13 cellular contexts compared by ENCODE assay signal in genomic region chr10:60123172-60123571, GRCh38.
A peak's percentile ranks its signal among the peaks of the same experiment; 100 is the strongest.
DNase-seq lines count a peak whose midpoint lies in the region; ATAC-seq, FAIRE-seq and TF ChIP-seq lines count a peak whose summit lies in the region.
"Had no signal": no experiment of that assay in that cellular context is flagged by ENCODE, and none has a peak within 500 bp of the region (broad histone marks: within the 10 kb centered on the region; RNA-seq: fewer than 3 reads in every experiment).

No MANE protein-coding gene starts in this region.

- no peaks in the 10 kb centered on the region for H3K27me3 Mint-ChIP-seq in MCF 10A (ENCODE audit: insufficient read depth, unreplicated experiment)
- H3K27me3 Mint-ChIP-seq in activated CD8-positive, alpha-beta T cell treated with anti-CD3 and anti-CD28 coated beads, Interleukin-2, amount 10 ng/mL, durations not matched to agents 7 days and 5 days (ENCODE audit: low read depth): no peaks in the 10 kb centered on the region

- H3K4me3 ChIP-seq in breast epithelium: no peak overlapping the region
- no peak overlapping the region for H3K4me3 ChIP-seq in epithelial cell of esophagus (ENCODE audit: low read length)
- H3K4me3 ChIP-seq in lower lobe of right lung: no peak overlapping the region
- H3K4me3 ChIP-seq: colonic mucosa had no signal

- POLR2A ChIA-PET in MCF 10A (lab: Yijun Ruan, JAX): interaction anchor here (0.7 to 2.8 kb wide), 7 partner anchors 9 to 317 kb away, joined by 3 to 44 read pairs (median 3); no protein-coding TSS in a partner anchor
- POLR2A ChIA-PET in activated CD8-positive, alpha-beta T cell treated with anti-CD3 and anti-CD28 coated beads, Interleukin-2, amount 10 ng/mL, durations not matched to agents 7 days and 5 days (lab: Charles Lee): no interaction called here

- H3K27ac Mint-ChIP-seq in MCF 10A (ENCODE audit: low read depth, unreplicated experiment): peak overlapping the region; percentile 83
- H3K27ac Mint-ChIP-seq in activated CD8-positive, alpha-beta T cell treated with anti-CD3 and anti-CD28 coated beads, Interleukin-2, amount 10 ng/mL, durations not matched to agents 7 days and 5 days: no peak overlapping the region

- no peaks in the 10 kb centered on the region for H3K36me3 Mint-ChIP-seq in MCF 10A (ENCODE audit: insufficient read depth, unreplicated experiment)
- H3K36me3 Mint-ChIP-seq in activated CD8-positive, alpha-beta T cell treated with anti-CD3 and anti-CD28 coated beads, Interleukin-2, amount 10 ng/mL, durations not matched to agents 7 days and 5 days (ENCODE audit: low read depth): no peaks in the 10 kb centered on the region

- H3K4me1 Mint-ChIP-seq in MCF 10A (ENCODE audit: insufficient read depth, unreplicated experiment): peaks cover 21% of the 10 kb centered on the region
- H3K4me1 Mint-ChIP-seq in activated CD8-positive, alpha-beta T cell treated with anti-CD3 and anti-CD28 coated beads, Interleukin-2, amount 10 ng/mL, durations not matched to agents 7 days and 5 days (ENCODE audit: low read depth): no peaks in the 10 kb centered on the region

- intact Hi-C loops in MCF 10A (cut with micrococcal nuclease): loop anchor here (2.0 kb wide), 1 partner anchor 18 kb away; no protein-coding TSS in a partner anchor
- intact Hi-C loops in breast epithelium (cut with DNase I; ENCODE audit: low total_unique reads): no loop called here
- intact Hi-C loops in lower lobe of right lung (cut with DNase I): no loop called here

- H3K27me3 ChIP-seq in breast epithelium (no peaks in the 10 kb centered on the region), lower lobe of right lung (ENCODE audit: low read depth) (no peaks in the 10 kb centered on the region)
- H3K27me3 ChIP-seq: colonic mucosa had no signal

- H3K9me3 ChIP-seq in breast epithelium (no peaks in the 10 kb centered on the region), lower lobe of right lung (no peaks in the 10 kb centered on the region)
- H3K9me3 ChIP-seq: colonic mucosa had no signal

- DNase-seq in MCF 10A (ENCODE audit: unreplicated experiment) (peak; percentile 85), breast epithelium (ENCODE audit: low spot score in 2 of 2) (no peak), epithelial cell of esophagus (ENCODE audit: low read depth) (peak; percentile 96), lower lobe of right lung (no peak), urothelium cell line (ENCODE audit: low spot score) (peak; percentile 54), NCI-H69 (lab: John Stamatoyannopoulos, UW) (no peak)
- DNase-seq in activated CD8-positive, alpha-beta T cell treated with anti-CD3 and anti-CD28 coated beads, Interleukin-2, amount 10 ng/mL, durations not matched to agents 7 days and 5 days: no peak
- DNase-seq: colonic mucosa; Kasumi-1; NCI-H526; stimulated activated CD8-positive, alpha-beta memory T cell treated with anti-CD3 and anti-CD28 coated beads, Interleukin-4, amount 100 ng/mL, for 48 hours had no signal

- TF ChIP-seq CTCF in MCF 10A (IDR thresholded peaks at IDR 0.05; ENCODE audit: unreplicated experiment) (no peak), breast epithelium (IDR thresholded peaks at IDR 0.05) (no peak), epithelial cell of esophagus (IDR thresholded peaks at IDR 0.05; ENCODE audit: insufficient read depth, low read depth, low read length, missing control alignments) (no peak), lower lobe of right lung (IDR thresholded peaks at IDR 0.05) (no peak)

- no peaks in the 10 kb centered on the region for H3K9me3 Mint-ChIP-seq in MCF 10A (ENCODE audit: unreplicated experiment)
- no peaks in the 10 kb centered on the region for H3K9me3 Mint-ChIP-seq in activated CD8-positive, alpha-beta T cell treated with anti-CD3 and anti-CD28 coated beads, Interleukin-2, amount 10 ng/mL, durations not matched to agents 7 days and 5 days (ENCODE audit: insufficient read depth)

- CTCF ChIA-PET in MCF 10A (lab: Yijun Ruan, JAX): interaction anchor here (0.7 to 3.0 kb wide), 5 partner anchors 8 to 311 kb away, joined by 3 to 21 read pairs (median 5); no protein-coding TSS in a partner anchor
- CTCF ChIA-PET in activated CD8-positive, alpha-beta T cell treated with anti-CD3 and anti-CD28 coated beads, Interleukin-2, amount 10 ng/mL, durations not matched to agents 7 days and 5 days (lab: Charles Lee): no interaction called here

- peak overlapping the region; percentile 36 for H3K4me3 Mint-ChIP-seq in MCF 10A (ENCODE audit: unreplicated experiment)
- no peak overlapping the region for H3K4me3 Mint-ChIP-seq in activated CD8-positive, alpha-beta T cell treated with anti-CD3 and anti-CD28 coated beads, Interleukin-2, amount 10 ng/mL, durations not matched to agents 7 days and 5 days

- peak; percentile 53 to 70 for ATAC-seq in lower lobe of right lung
- ATAC-seq in activated CD8-positive, alpha-beta T cell treated with anti-CD3 and anti-CD28 coated beads, Interleukin-2, amount 10 ng/mL, durations not matched to agents 7 days and 5 days: no peak
- no peak for ATAC-seq in HG02973 (IDR thresholded peaks at IDR 0.05; ENCODE audit: unreplicated experiment)

- no peak for TF ChIP-seq POLR2A in breast epithelium (IDR thresholded peaks at IDR 0.05)

- H3K36me3 ChIP-seq in breast epithelium (no peaks in the 10 kb centered on the region), lower lobe of right lung (no peaks in the 10 kb centered on the region)
- H3K36me3 ChIP-seq: colonic mucosa had no signal

- H3K27ac ChIP-seq in breast epithelium (no peak overlapping the region), lower lobe of right lung (no peak overlapping the region)
- H3K27ac ChIP-seq: colonic mucosa had no signal

- H3K4me1 ChIP-seq in breast epithelium (no peaks in the 10 kb centered on the region), lower lobe of right lung (no peaks in the 10 kb centered on the region)
- H3K4me1 ChIP-seq: colonic mucosa had no signal

- no peak for FAIRE-seq in urothelium cell line (lab: Jason Lieb, UNC)
- FAIRE-seq: TTC549 had no signal

- no TSS peak for BruUV-seq in MCF 10A (replicated peaks; lab: Mats Ljungman, UMichigan)

Comparison
In these comparisons a context has a peak if more than half of its experiments do, and no peak if none do; other contexts are left out.
1. DNase-seq: peak in MCF 10A (single experiment), epithelial cell of esophagus (single experiment) and urothelium cell line (single experiment); none in breast epithelium (0 of 2), lower lobe of right lung (single experiment), NCI-H69 (single experiment) and activated CD8-positive, alpha-beta T cell treated with anti-CD3 and anti-CD28 coated beads, Interleukin-2, amount 10 ng/mL, durations not matched to agents 7 days and 5 days (single experiment).
2. ATAC-seq: peak in lower lobe of right lung (2 of 2); none in activated CD8-positive, alpha-beta T cell treated with anti-CD3 and anti-CD28 coated beads, Interleukin-2, amount 10 ng/mL, durations not matched to agents 7 days and 5 days (single experiment) and HG02973 (single experiment).